In genomic region chr1:97186381-97186780, GRCh38 we compare ENCODE assay signal across 13 cellular contexts.
DNase-seq lines count a peak whose midpoint lies in the region; TF ChIP-seq lines count a peak whose summit lies in the region.
"Had no signal": no experiment of that assay in that cellular context is flagged by ENCODE, and none has a peak within 500 bp of the region (broad histone marks: within the 10 kb centered on the region; RNA-seq: fewer than 3 reads in every experiment).

No MANE protein-coding gene starts in this region.

- peak; percentile 7 for DNase-seq in activated CD4-positive, alpha-beta T cell treated with anti-CD3 and anti-CD28 coated beads for 48 hours
- DNase-seq in activated CD4-positive, alpha-beta T cell treated with anti-CD3 and anti-CD28 coated beads for 4 hours: no peak
- DNase-seq in Kasumi-1 (lab: John Stamatoyannopoulos, UW) (peak; percentile 18 to 26), astrocyte of the spinal cord (ENCODE audit: low read depth, low spot score) (no peak), neural progenitor cell (ENCODE audit: low spot score) (peak; percentile 8), amygdala (lab: John Stamatoyannopoulos, UW) (no peak), SW480 (ENCODE audit: low spot score) (no peak), glutamatergic neuron (no peak)
- DNase-seq: activated naive CD8-positive, alpha-beta T cell treated with anti-CD3 and anti-CD28 coated beads for 36 hours; NCI-H1092 treated with DMSO at 0.1 percent for 48 hours; Peyer's patch had no signal

- no peaks in the 10 kb centered on the region for H3K9me3 ChIP-seq in neural progenitor cell (ENCODE audit: low read depth)
- H3K9me3 ChIP-seq: Peyer's patch had no signal

- no peaks in the 10 kb centered on the region for H4K20me1 ChIP-seq in neural progenitor cell (ENCODE audit: low read depth)

- no peak overlapping the region for H3K9ac ChIP-seq in neural progenitor cell
- H3K9ac ChIP-seq: parathyroid adenoma had no signal

- H3K36me3 Mint-ChIP-seq in neural progenitor cell (no peaks in the 10 kb centered on the region), glutamatergic neuron (ENCODE audit: unreplicated experiment) (no peaks in the 10 kb centered on the region)

- H3K27me3 ChIP-seq in neural progenitor cell: no peaks in the 10 kb centered on the region
- H3K27me3 ChIP-seq: Peyer's patch had no signal

- no peaks in the 10 kb centered on the region for H3K9me3 Mint-ChIP-seq in neural progenitor cell
- H3K9me3 Mint-ChIP-seq in glutamatergic neuron (ENCODE audit: unreplicated experiment): no peaks in the 10 kb centered on the region
- H3K9me3 Mint-ChIP-seq: activated naive CD8-positive, alpha-beta T cell treated with anti-CD3 and anti-CD28 coated beads for 36 hours had no signal

- H3K27me3 Mint-ChIP-seq in neural progenitor cell (ENCODE audit: insufficient read depth, low read depth) (peaks cover 3% of the 10 kb centered on the region), glutamatergic neuron (ENCODE audit: unreplicated experiment) (no peaks in the 10 kb centered on the region)
- H3K27me3 Mint-ChIP-seq: activated naive CD8-positive, alpha-beta T cell treated with anti-CD3 and anti-CD28 coated beads for 36 hours had no signal

- no peak overlapping the region for H3K4me3 Mint-ChIP-seq in neural progenitor cell
- no peak overlapping the region for H3K4me3 Mint-ChIP-seq in glutamatergic neuron (ENCODE audit: unreplicated experiment)
- H3K4me3 Mint-ChIP-seq: activated naive CD8-positive, alpha-beta T cell treated with anti-CD3 and anti-CD28 coated beads for 36 hours had no signal

- in situ Hi-C loops in astrocyte of the spinal cord (cut with HindIII; ENCODE audit: low sequenced_read_pairs): no loop called here

- TF ChIP-seq CTCF in astrocyte of the spinal cord (IDR thresholded peaks at IDR 0.05; ENCODE audit: low read depth, low read length): peak; percentile 15
- peak; percentile 42 for TF ChIP-seq CTCF in neural progenitor cell (IDR thresholded peaks at IDR 0.05)
- no peak for TF ChIP-seq CTCF in glutamatergic neuron (IDR thresholded peaks at IDR 0.05; ENCODE audit: partially characterized antibody, unreplicated experiment)

- no peak overlapping the region for H3K27ac ChIP-seq in neural progenitor cell
- H3K27ac ChIP-seq: epithelial cell of prostate, parathyroid adenoma, Peyer's patch had no signal

- H2AFZ ChIP-seq in neural progenitor cell (replicated peaks): no peak overlapping the region
- H2AFZ ChIP-seq: parathyroid adenoma had no signal

- H3K79me2 ChIP-seq in neural progenitor cell (ENCODE audit: low read depth): no peaks in the 10 kb centered on the region
- H3K79me2 ChIP-seq: parathyroid adenoma had no signal

- no peaks in the 10 kb centered on the region for H3F3A ChIP-seq in neural progenitor cell (ENCODE audit: low read depth)

- H3K36me3 ChIP-seq in neural progenitor cell: no peaks in the 10 kb centered on the region
- H3K36me3 ChIP-seq: Peyer's patch had no signal

- H3K27ac Mint-ChIP-seq in neural progenitor cell (no peak overlapping the region), glutamatergic neuron (ENCODE audit: unreplicated experiment) (no peak overlapping the region)
- H3K27ac Mint-ChIP-seq: activated naive CD8-positive, alpha-beta T cell treated with anti-CD3 and anti-CD28 coated beads for 36 hours had no signal

- H3K4me2 ChIP-seq in neural progenitor cell: no peak overlapping the region

- no peaks in the 10 kb centered on the region for H3K4me1 ChIP-seq in neural progenitor cell
- H3K4me1 ChIP-seq: parathyroid adenoma, Peyer's patch had no signal

- H3K4me1 Mint-ChIP-seq in neural progenitor cell (no peaks in the 10 kb centered on the region), glutamatergic neuron (ENCODE audit: low read depth, unreplicated experiment) (no peaks in the 10 kb centered on the region)
- H3K4me1 Mint-ChIP-seq: activated naive CD8-positive, alpha-beta T cell treated with anti-CD3 and anti-CD28 coated beads for 36 hours had no signal

- H3K4me3 ChIP-seq in astrocyte of the spinal cord (ENCODE audit: low read depth, low read length): no peak overlapping the region
- H3K4me3 ChIP-seq in neural progenitor cell: no peak overlapping the region
- H3K4me3 ChIP-seq: Peyer's patch had no signal

Comparison
In these comparisons a context has a peak if more than half of its experiments do, and no peak if none do; other contexts are left out.
1. DNase-seq: peak in activated CD4-positive, alpha-beta T cell treated with anti-CD3 and anti-CD28 coated beads for 48 hours (single experiment), Kasumi-1 (2 of 2) and neural progenitor cell (single experiment); none in activated CD4-positive, alpha-beta T cell treated with anti-CD3 and anti-CD28 coated beads for 4 hours (0 of 2), astrocyte of the spinal cord (single experiment), amygdala (0 of 56), SW480 (single experiment) and glutamatergic neuron (single experiment).